Comparison of ENCODE assay signal across 18 cellular contexts in genomic region chr1:89688607-89689006, GRCh38. TPM values are rescaled to one million over a fixed set of nuclear protein-coding genes. Genes with fewer than 3 reads are reported as not detected.
DNase-seq lines count a peak whose midpoint lies in the region; ATAC-seq and TF ChIP-seq lines count a peak whose summit lies in the region.
"Had no signal": no experiment of that assay in that cellular context is flagged by ENCODE, and none has a peak within 500 bp of the region (broad histone marks: within the 10 kb centered on the region; RNA-seq: fewer than 3 reads in every experiment).

No MANE protein-coding gene starts in this region.

- H3K4me3 ChIP-seq in HEK293 (ENCODE audit: low read depth, low read length) (no peak overlapping the region), neuronal stem cell (ENCODE audit: low read length in 2 of 2) (no peak overlapping the region), PC-3 (ENCODE audit: low read length) (no peak overlapping the region), dorsolateral prefrontal cortex (no peak overlapping the region)
- H3K4me3 ChIP-seq: breast epithelium, HAP-1, pancreas, skin epidermis, upper lobe of left lung had no signal

- no peak overlapping the region for H2BK120ac ChIP-seq in neuronal stem cell (ENCODE audit: low read depth, low read length)

- H2BK5ac ChIP-seq in neuronal stem cell (ENCODE audit: low read length), result no peak overlapping the region

- no peaks in the 10 kb centered on the region for H3K79me1 ChIP-seq in neuronal stem cell (ENCODE audit: low read depth, low read length)

- H3K9me3 Mint-ChIP-seq in central memory CD8-positive, alpha-beta T cell, result no peaks in the 10 kb centered on the region

- H3K9ac ChIP-seq in neuronal stem cell (ENCODE audit: low read depth, low read length, poor library complexity) (no peak overlapping the region), PC-3 (ENCODE audit: low read length) (no peak overlapping the region)

- no peak overlapping the region for H2BK12ac ChIP-seq in neuronal stem cell (ENCODE audit: low read length)

- H3K27ac ChIP-seq in HEK293 (ENCODE audit: extremely low read depth, low read depth, low read length) (no peak overlapping the region), neuronal stem cell (replicated peaks; ENCODE audit: low read length) (no peak overlapping the region), PC-3 (ENCODE audit: low read length) (no peak overlapping the region), dorsolateral prefrontal cortex (no peak overlapping the region)
- H3K27ac ChIP-seq: breast epithelium, pancreas, RWPE1, skin epidermis, upper lobe of left lung had no signal

- H3K9me3 ChIP-seq in HEK293 (ENCODE audit: control insufficient read depth, insufficient read depth, low read depth, low read length) (no peaks in the 10 kb centered on the region), neuronal stem cell (replicated peaks in 1 of 2; ENCODE audit: control insufficient read depth in 2 of 2, insufficient read depth in 1 of 2, low read depth in 1 of 2, low read length in 2 of 2) (no peaks in the 10 kb centered on the region), PC-3 (ENCODE audit: low read length) (no peaks in the 10 kb centered on the region)
- H3K9me3 ChIP-seq: breast epithelium, HAP-1, pancreas, upper lobe of left lung had no signal

- H3K4me2 ChIP-seq in neuronal stem cell (ENCODE audit: insufficient read depth, low read length, poor library complexity, severe bottlenecking), result no peak overlapping the region
- no peak overlapping the region for H3K4me2 ChIP-seq in PC-3 (ENCODE audit: low read length)

- peaks cover 62% of the 10 kb centered on the region for H3K4me1 Mint-ChIP-seq in central memory CD8-positive, alpha-beta T cell

- no peaks in the 10 kb centered on the region for H4K20me1 ChIP-seq in PC-3 (ENCODE audit: low read length)

- no peaks in the 10 kb centered on the region for H3K79me2 ChIP-seq in PC-3 (ENCODE audit: low read length)

- no peaks in the 10 kb centered on the region for H3K27me3 Mint-ChIP-seq in central memory CD8-positive, alpha-beta T cell

- intact Hi-C loops in PC-3 (cut with micrococcal nuclease) (no loop called here), dorsolateral prefrontal cortex (cut with DNase I) (no loop called here)

- no CpG with 5 or more reads among the region's 1 CpG for WGBS in neuronal stem cell (ENCODE audit: extremely low coverage in 2 of 2, insufficient read length in 2 of 2, insufficient replicate concordance in 1 of 2), 2 donors

- H3K36me3 ChIP-seq in HEK293 (ENCODE audit: control insufficient read depth in 2 of 2, insufficient read depth in 1 of 2, low read length in 2 of 2) (no peaks in the 10 kb centered on the region), neuronal stem cell (replicated peaks in 1 of 2; ENCODE audit: control insufficient read depth in 2 of 2, insufficient read depth in 2 of 2, low read length in 2 of 2) (no peaks in the 10 kb centered on the region), PC-3 (ENCODE audit: low read depth, low read length) (no peaks in the 10 kb centered on the region)
- H3K36me3 ChIP-seq: breast epithelium, HAP-1, pancreas had no signal

- H3K4me1 ChIP-seq in HEK293 (ENCODE audit: control insufficient read depth, insufficient read depth, low read length) (peaks cover 5% of the 10 kb centered on the region; the same call in 1 of the 2 replicates), neuronal stem cell (ENCODE audit: control insufficient read depth in 2 of 2, insufficient read depth in 1 of 2, low read depth in 1 of 2, low read length in 2 of 2) (peaks cover 0 to 6% of the 10 kb centered on the region in 2 donors), PC-3 (ENCODE audit: insufficient read depth, low read length) (peaks cover 13% of the 10 kb centered on the region; the same call in 1 of the 2 replicates)
- H3K4me1 ChIP-seq: breast epithelium, pancreas had no signal

- BruUV-seq in PC-3 (replicated peaks; lab: Mats Ljungman, UMichigan), result no TSS peak

- CTCF ChIA-PET in HEK293 (lab: Yijun Ruan, JAX), result no interaction called here
- CTCF ChIA-PET in PC-3 (lab: Charles Lee), result no interaction called here

- H2AFZ ChIP-seq in neuronal stem cell (ENCODE audit: low read length) (peak overlapping the region; percentile 31), PC-3 (ENCODE audit: low read length) (no peak overlapping the region)

- H2AK5ac ChIP-seq in neuronal stem cell (ENCODE audit: low read depth, low read length), result no peak overlapping the region

- no peak overlapping the region for H4K91ac ChIP-seq in neuronal stem cell (ENCODE audit: low read depth, low read length, poor library complexity)

- peak overlapping the region; percentile 84 for H3K27ac Mint-ChIP-seq in central memory CD8-positive, alpha-beta T cell (ENCODE audit: low read depth)

- no peak overlapping the region for H3K4me3 Mint-ChIP-seq in central memory CD8-positive, alpha-beta T cell

- peaks cover 33% of the 10 kb centered on the region for H3K36me3 Mint-ChIP-seq in central memory CD8-positive, alpha-beta T cell (ENCODE audit: insufficient read depth)

- H3K14ac ChIP-seq in neuronal stem cell (ENCODE audit: low read length), result no peak overlapping the region

- H2BK15ac ChIP-seq in neuronal stem cell (ENCODE audit: low read length), result no peak overlapping the region

- H3K9me2 ChIP-seq in PC-3 (replicated peaks; ENCODE audit: low read length), result no peaks in the 10 kb centered on the region

- no peaks in the 10 kb centered on the region for H3F3A ChIP-seq in PC-3 (ENCODE audit: low read length, unreplicated experiment)

- POLR2A ChIA-PET in HEK293 (lab: Yijun Ruan, JAX) (no interaction called here), PC-3 (lab: Charles Lee; ENCODE audit: unreplicated experiment) (no interaction called here)

- DNase-seq in activated CD4-positive, CD25-positive, alpha-beta regulatory T cell treated with anti-CD3 and anti-CD28 coated beads, Interleukin-2, amount 50 U/mL, for 72 hours, result no peak
- DNase-seq in central memory CD8-positive, alpha-beta T cell (ENCODE audit: low spot score in 2 of 2), result no peak
- DNase-seq in neuronal stem cell (ENCODE audit: low spot score) (no peak), PC-3 (no peak), dorsolateral prefrontal cortex (no peak), occipital lobe (lab: John Stamatoyannopoulos, UW) (no peak)
- DNase-seq: activated effector memory CD4-positive, alpha-beta T cell treated with anti-CD3 and anti-CD28 coated beads, Interleukin-2, amount 50 U/mL, for 16 hours; effector CD4-positive, alpha-beta T cell; hypothalamus; NCI-H2171 treated with DMSO at 0.1 percent for 48 hours; pancreas; upper lobe of left lung had no signal

- H3K4ac ChIP-seq in neuronal stem cell (ENCODE audit: low read length), result no peak overlapping the region

- H3K23ac ChIP-seq in neuronal stem cell (ENCODE audit: low read depth, low read length, poor library complexity), result no peak overlapping the region

- H4K8ac ChIP-seq in neuronal stem cell (ENCODE audit: low read depth, low read length), result no peak overlapping the region

- H3K18ac ChIP-seq in neuronal stem cell (ENCODE audit: low read length), result no peak overlapping the region

- H3K27me3 ChIP-seq in neuronal stem cell (ENCODE audit: control insufficient read depth in 3 of 3, insufficient read depth in 3 of 3, low read depth in 1 of 3, low read length in 3 of 3) (no peaks in the 10 kb centered on the region), PC-3 (ENCODE audit: low read length) (no peaks in the 10 kb centered on the region), dorsolateral prefrontal cortex (no peaks in the 10 kb centered on the region)
- H3K27me3 ChIP-seq: breast epithelium, pancreas, upper lobe of left lung had no signal

- TF ChIP-seq CTCF in HEK293 (tag by site-specific recombination; IDR thresholded peaks at IDR 0.05) (no peak), PC-3 (conservative IDR thresholded peaks at IDR 0.05; ENCODE audit: low read depth, low read length) (no peak), dorsolateral prefrontal cortex (IDR thresholded peaks at IDR 0.05 in 54 of 56, conservative IDR thresholded peaks at IDR 0.05 in 2 of 56; ENCODE audit: low read depth in 1 of 56, partially characterized antibody in 56 of 56) (no peak)

- ATAC-seq in activated CD4-positive, CD25-positive, alpha-beta regulatory T cell treated with anti-CD3 and anti-CD28 coated beads, Interleukin-2, amount 50 U/mL, for 24 hours, result peak; percentile 68 to 70
- no peak for ATAC-seq in central memory CD8-positive, alpha-beta T cell (replicated peaks; ENCODE audit: extremely low read depth, poor library complexity, severe bottlenecking)
- no peak for ATAC-seq in PC-3
- ATAC-seq: pancreas had no signal

TF ChIP-seq in HEK293, 187 proteins besides CTCF, POLR2A, EP300 and RAD21:
- no peak for TF ChIP-seq ZNF362 (tag by site-specific recombination; IDR thresholded peaks at IDR 0.05)
- TF ChIP-seq ZNF830 (tag by site-specific recombination; IDR thresholded peaks at IDR 0.05; ENCODE audit: low read depth), result no peak
- TF ChIP-seq ZNF311 (tag by site-specific recombination; IDR thresholded peaks at IDR 0.05; ENCODE audit: borderline replicate concordance), result no peak
- no peak for TF ChIP-seq ZNF548 (tag by site-specific recombination; IDR thresholded peaks at IDR 0.05)
- TF ChIP-seq MYNN (tag by site-specific recombination; IDR thresholded peaks at IDR 0.05; ENCODE audit: borderline replicate concordance), result no peak
- 0 out of 2 replicates have a peak, but pooled peaks have one; percentile 12 for TF ChIP-seq SP2 (tag by site-specific recombination; IDR thresholded peaks at IDR 0.05)
- no peak for TF ChIP-seq ZNF645 (tag by site-specific recombination; IDR thresholded peaks at IDR 0.05)

RNA-seq across cellular contexts. Expression of gene LRRC8C, which starts 55.7 kb away (rescaled TPM):
- polyA plus RNA-seq in neuronal stem cell (2013, experiment 1 of 2), result 4.1 TPM
- 4.5 TPM for polyA plus RNA-seq in neuronal stem cell (2013, experiment 2 of 2)
- total RNA-seq in PC-3 (2014; rRNA removed) (3.4 and 4.3 TPM in 2 replicates), dorsolateral prefrontal cortex (10 to 100 TPM; 10.3 to 21.7 (median 16.1) TPM), occipital lobe (8.4 TPM)

Comparison
In these comparisons a context has a peak if more than half of its experiments do, and no peak if none do; other contexts are left out.
1. ATAC-seq: peak in activated CD4-positive, CD25-positive, alpha-beta regulatory T cell treated with anti-CD3 and anti-CD28 coated beads, Interleukin-2, amount 50 U/mL, for 24 hours (2 of 2); none in central memory CD8-positive, alpha-beta T cell (single experiment) and PC-3 (single experiment).